In the genomic region with DNA sequence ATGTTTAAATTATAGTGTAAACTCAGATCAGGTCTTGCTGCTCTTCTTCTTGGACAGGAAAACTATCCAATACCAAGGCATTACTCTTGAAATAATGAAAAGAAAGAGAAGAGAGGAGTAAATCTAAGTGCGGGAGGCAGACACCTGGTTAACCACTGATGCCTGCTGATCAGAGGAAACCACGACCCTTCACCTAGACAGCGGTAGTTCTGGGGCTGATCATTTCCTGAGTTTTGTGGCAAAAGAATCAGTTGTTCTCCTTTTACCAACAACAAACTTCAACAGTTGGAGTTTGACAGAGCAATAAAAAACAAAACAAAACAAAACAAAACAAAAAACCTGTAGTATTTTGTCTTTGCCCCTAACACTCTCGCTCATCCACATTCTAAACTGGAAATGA, we compare ENCODE assay signal across 18 cellular contexts. TPM values are rescaled to one million over a fixed set of nuclear protein-coding genes. Genes with fewer than 3 reads are reported as not detected.
DNase-seq lines count a peak whose midpoint lies in the region; ATAC-seq and TF ChIP-seq lines count a peak whose summit lies in the region.
"Had no signal": no experiment of that assay in that cellular context is flagged by ENCODE, and none has a peak within 500 bp of the region (broad histone marks: within the 10 kb centered on the region; RNA-seq: fewer than 3 reads in every experiment).

No MANE protein-coding gene starts in this region.

- peaks cover 22 to 23% of the 10 kb centered on the region in 2 donors for H3K4me1 Mint-ChIP-seq in natural killer cell
- H3K4me1 Mint-ChIP-seq in natural killer cell treated with Interleukin-12 subunit alpha and Interleukin-12 subunit beta and Interleukin-15 and Interleukin-18, amount 100 ng/mL, for 72 hours (ENCODE audit: low read depth in 2 of 2), result peaks cover 7 to 8% of the 10 kb centered on the region in 2 donors
- H3K4me1 Mint-ChIP-seq in stimulated activated naive CD8-positive, alpha-beta T cell treated with anti-CD3 and anti-CD28 coated beads, Interleukin-15, amount 100 ng/mL, for 72 hours, result peaks cover 33% of the 10 kb centered on the region
- peaks cover 5% of the 10 kb centered on the region for H3K4me1 Mint-ChIP-seq in WTC11

- H3K27ac Mint-ChIP-seq in natural killer cell, result peak overlapping the region; percentile 53 to 63
- no peak overlapping the region for H3K27ac Mint-ChIP-seq in natural killer cell treated with Interleukin-12 subunit alpha and Interleukin-12 subunit beta and Interleukin-15 and Interleukin-18, amount 100 ng/mL, for 72 hours
- no peak overlapping the region for H3K27ac Mint-ChIP-seq in stimulated activated naive CD8-positive, alpha-beta T cell treated with anti-CD3 and anti-CD28 coated beads, Interleukin-15, amount 100 ng/mL, for 72 hours
- H3K27ac Mint-ChIP-seq in WTC11, result no peak overlapping the region

- H3K27me3 Mint-ChIP-seq in natural killer cell (ENCODE audit: low read depth in 2 of 2) (no peaks in the 10 kb centered on the region), WTC11 (ENCODE audit: low read depth) (no peaks in the 10 kb centered on the region)
- H3K27me3 Mint-ChIP-seq in natural killer cell treated with Interleukin-12 subunit alpha and Interleukin-12 subunit beta and Interleukin-15 and Interleukin-18, amount 100 ng/mL, for 72 hours, result no peaks in the 10 kb centered on the region
- H3K27me3 Mint-ChIP-seq in stimulated activated naive CD8-positive, alpha-beta T cell treated with anti-CD3 and anti-CD28 coated beads, Interleukin-15, amount 100 ng/mL, for 72 hours, result no peaks in the 10 kb centered on the region

- no peak for DNase-seq in natural killer cell
- no peak for DNase-seq in natural killer cell treated with Interleukin-12 subunit alpha and Interleukin-12 subunit beta and Interleukin-15 and Interleukin-18, amount 100 ng/mL, for 72 hours (ENCODE audit: low spot score)
- DNase-seq in T follicular helper cell (ENCODE audit: low read depth), result peak; percentile 16
- DNase-seq in activated effector memory CD4-positive, alpha-beta T cell treated with anti-CD3 and anti-CD28 coated beads, Interleukin-2, amount 50 U/mL, for 16 hours, result peak; percentile 64
- DNase-seq in stimulated activated naive CD8-positive, alpha-beta T cell treated with anti-CD3 and anti-CD28 coated beads, Interleukin-15, amount 100 ng/mL, for 72 hours, result peak; percentile 7 to 13
- DNase-seq in WTC11 (ENCODE audit: low spot score), result no peak
- no peak for DNase-seq in NCI-H2107 treated with DMSO at 0.1 percent for 48 hours (lab: John Stamatoyannopoulos, UW; ENCODE audit: unreplicated experiment)
- DNase-seq: head of caudate nucleus; kidney; midbrain; NCI-H2081; NCI-H82; right lobe of liver; stimulated activated CD4-positive, alpha-beta T cell treated with anti-CD3 and anti-CD28 coated beads, Interleukin-2, amount 100 ng/mL, for 48 hours; upper lobe of left lung had no signal

- CTCF ChIA-PET in WTC11 (lab: Charles Lee), result no interaction called here

- peaks cover 12% of the 10 kb centered on the region for H3K36me3 Mint-ChIP-seq in natural killer cell
- H3K36me3 Mint-ChIP-seq in natural killer cell treated with Interleukin-12 subunit alpha and Interleukin-12 subunit beta and Interleukin-15 and Interleukin-18, amount 100 ng/mL, for 72 hours, result no peaks in the 10 kb centered on the region
- no peaks in the 10 kb centered on the region for H3K36me3 Mint-ChIP-seq in WTC11

- H3K4me3 Mint-ChIP-seq in natural killer cell, result peak overlapping the region; percentile 62
- no peak overlapping the region for H3K4me3 Mint-ChIP-seq in natural killer cell treated with Interleukin-12 subunit alpha and Interleukin-12 subunit beta and Interleukin-15 and Interleukin-18, amount 100 ng/mL, for 72 hours
- H3K4me3 Mint-ChIP-seq in stimulated activated naive CD8-positive, alpha-beta T cell treated with anti-CD3 and anti-CD28 coated beads, Interleukin-15, amount 100 ng/mL, for 72 hours, result peak overlapping the region; percentile 35 to 59
- no peak overlapping the region for H3K4me3 Mint-ChIP-seq in WTC11

- TF ChIP-seq CTCF in natural killer cell (IDR thresholded peaks at IDR 0.05), result no peak
- TF ChIP-seq CTCF in WTC11 (IDR thresholded peaks at IDR 0.05), result no peak

- POLR2A ChIA-PET in WTC11 (lab: Charles Lee), result no interaction called here

- intact Hi-C loops in natural killer cell (cut with micrococcal nuclease), result no loop called here

- ATAC-seq in natural killer cell (no peak), WTC11 (no peak), GM21526 (IDR thresholded peaks at IDR 0.05; ENCODE audit: low FRiP score, unreplicated experiment) (no peak)
- ATAC-seq in natural killer cell treated with Interleukin-12 subunit alpha and Interleukin-12 subunit beta and Interleukin-15 and Interleukin-18, amount 100 ng/mL, for 72 hours, result no peak
- ATAC-seq in stimulated activated naive CD8-positive, alpha-beta T cell treated with anti-CD3 and anti-CD28 coated beads, Interleukin-15, amount 100 ng/mL, for 72 hours, result no peak
- ATAC-seq: esophagus mucosa, right lobe of liver had no signal

- H3K9me3 Mint-ChIP-seq in natural killer cell, result no peaks in the 10 kb centered on the region
- H3K9me3 Mint-ChIP-seq in natural killer cell treated with Interleukin-12 subunit alpha and Interleukin-12 subunit beta and Interleukin-15 and Interleukin-18, amount 100 ng/mL, for 72 hours, result no peaks in the 10 kb centered on the region
- H3K9me3 Mint-ChIP-seq in stimulated activated naive CD8-positive, alpha-beta T cell treated with anti-CD3 and anti-CD28 coated beads, Interleukin-15, amount 100 ng/mL, for 72 hours, result no peaks in the 10 kb centered on the region
- H3K9me3 Mint-ChIP-seq in WTC11, result no peaks in the 10 kb centered on the region

TF ChIP-seq in WTC11, 78 proteins besides CTCF, POLR2A, EP300 and RAD21 (continues in another document):
- TF ChIP-seq ZNF425 (CRISPR knock-in tag; conservative IDR thresholded peaks at IDR 0.05), result no peak
- no peak for TF ChIP-seq EMX1 (CRISPR knock-in tag; IDR thresholded peaks at IDR 0.05)
- TF ChIP-seq SMAD4 (CRISPR knock-in tag; IDR thresholded peaks at IDR 0.05), result no peak
- no peak for TF ChIP-seq ESRRA (CRISPR knock-in tag; IDR thresholded peaks at IDR 0.05; ENCODE audit: borderline replicate concordance)
- TF ChIP-seq SMAD3 (CRISPR knock-in tag; IDR thresholded peaks at IDR 0.05; ENCODE audit: borderline replicate concordance), result no peak
- TF ChIP-seq ZNF281 (CRISPR knock-in tag; IDR thresholded peaks at IDR 0.05), result no peak
- no peak for TF ChIP-seq ZNF121 (CRISPR knock-in tag; IDR thresholded peaks at IDR 0.05)

RNA-seq across cellular contexts. Expression of gene RLN1, which starts 3.0 kb away (rescaled TPM):
- total RNA-seq in natural killer cell, result 1 to 10 TPM in 2 of 3 donors, under 1 TPM in 1; 0.43 to 1.9 (median 1.5) TPM
- 1 to 10 TPM in 1 of 2 donors, not detected in 1; 1.1 TPM for total RNA-seq in natural killer cell treated with Interleukin-12 subunit alpha and Interleukin-12 subunit beta and Interleukin-15 and Interleukin-18, amount 100 ng/mL, for 72 hours
- total RNA-seq in WTC11 (2021), result 0.66 to 0.89 TPM (median 0.87 TPM) in 3 replicates
- total RNA-seq: esophagus mucosa, omental fat pad, right lobe of liver, upper lobe of left lung had no signal

RNA-seq across cellular contexts. Expression of gene RLN2, which starts 32.2 kb away (rescaled TPM):
- total RNA-seq in natural killer cell (1 to 10 TPM in 1 of 3 donors, under 1 TPM in 2; 0.88 to 1.4 (median 0.94) TPM), WTC11 (2021) (4.0 to 4.7 TPM (median 4.3 TPM) in 3 replicates)
- total RNA-seq in natural killer cell treated with Interleukin-12 subunit alpha and Interleukin-12 subunit beta and Interleukin-15 and Interleukin-18, amount 100 ng/mL, for 72 hours, result under 1 TPM in 1 of 2 donors, not detected in 1; 0.40 TPM
- total RNA-seq: esophagus mucosa, omental fat pad, right lobe of liver had no signal

Comparison
In these comparisons a context has a peak if more than half of its experiments do, and no peak if none do; other contexts are left out.
1. H3K27ac Mint-ChIP-seq: peak in natural killer cell (2 of 2); none in natural killer cell treated with Interleukin-12 subunit alpha and Interleukin-12 subunit beta and Interleukin-15 and Interleukin-18, amount 100 ng/mL, for 72 hours (0 of 2), stimulated activated naive CD8-positive, alpha-beta T cell treated with anti-CD3 and anti-CD28 coated beads, Interleukin-15, amount 100 ng/mL, for 72 hours (0 of 2) and WTC11 (single experiment).
2. H3K4me3 Mint-ChIP-seq: peak in natural killer cell (single experiment) and stimulated activated naive CD8-positive, alpha-beta T cell treated with anti-CD3 and anti-CD28 coated beads, Interleukin-15, amount 100 ng/mL, for 72 hours (2 of 2); none in natural killer cell treated with Interleukin-12 subunit alpha and Interleukin-12 subunit beta and Interleukin-15 and Interleukin-18, amount 100 ng/mL, for 72 hours (single experiment) and WTC11 (single experiment).
3. DNase-seq: peak in T follicular helper cell (single experiment), activated effector memory CD4-positive, alpha-beta T cell treated with anti-CD3 and anti-CD28 coated beads, Interleukin-2, amount 50 U/mL, for 16 hours (single experiment) and stimulated activated naive CD8-positive, alpha-beta T cell treated with anti-CD3 and anti-CD28 coated beads, Interleukin-15, amount 100 ng/mL, for 72 hours (2 of 2); none in natural killer cell (single experiment), natural killer cell treated with Interleukin-12 subunit alpha and Interleukin-12 subunit beta and Interleukin-15 and Interleukin-18, amount 100 ng/mL, for 72 hours (single experiment), WTC11 (single experiment) and NCI-H2107 treated with DMSO at 0.1 percent for 48 hours (single experiment).